ENCODE assay signal across 21 cellular contexts in genomic region chr22:28023774-28024173, GRCh38.
"Had no signal": no experiment of that assay in that cellular context is flagged by ENCODE, and none has a peak within 500 bp of the region (broad histone marks: within the 10 kb centered on the region; RNA-seq: fewer than 3 reads in every experiment).

No MANE protein-coding gene starts in this region.

- H3K36me3 ChIP-seq: cardiac muscle cell, prostate gland, thoracic aorta, upper lobe of right lung had no signal

- H3K27me3 ChIP-seq: cardiac muscle cell, hepatocyte, upper lobe of right lung had no signal

- H3K4me3 ChIP-seq: cardiac muscle cell, hepatocyte, lower lobe of right lung, prostate gland, skin epidermis, thoracic aorta, upper lobe of right lung had no signal

- DNase-seq: activated CD4-positive, alpha-beta T cell treated with anti-CD3 and anti-CD28 coated beads for 48 hours; activated CD4-positive, CD25-positive, alpha-beta regulatory T cell; activated naive CD4-positive, alpha-beta T cell; activated T-cell treated with anti-CD3 and anti-CD28 coated beads for 4 hours; amygdala; effector memory CD8-positive, alpha-beta T cell; lower lobe of right lung; nucleus accumbens; right cardiac atrium; stimulated activated CD4-positive, alpha-beta T cell treated with anti-CD3 and anti-CD28 coated beads, Interleukin-4, amount 100 ng/mL, for 24 hours had no signal

- H3K27me3 Mint-ChIP-seq: activated naive CD8-positive, alpha-beta T cell treated with anti-CD3 and anti-CD28 coated beads, Interleukin-2, amount 10 ng/mL, durations not matched to agents 7 days and 5 days; T-cell had no signal

- H3K27ac Mint-ChIP-seq: activated naive CD8-positive, alpha-beta T cell treated with anti-CD3 and anti-CD28 coated beads, Interleukin-2, amount 10 ng/mL, durations not matched to agents 7 days and 5 days; activated T-helper 1 cell treated with anti-CD3 and anti-CD28 coated beads, Interleukin-12 subunit alpha, Interleukin-12 subunit beta, Interleukin-2, Interleukin-4 antibody, amounts not matched to agents 30 ng/mL and 10 ng/mL and 1 ng/mL, durations not matched to agents 14 hours and 24 hours and 36 hours; effector memory CD8-positive, alpha-beta T cell; stimulated activated effector memory CD8-positive, alpha-beta T cell treated with anti-CD3 and anti-CD28 coated beads, Interleukin-12 subunit alpha, Interleukin-12 subunit beta, amount 100 ng/mL, for 72 hours; T-cell had no signal

- H3K4me3 Mint-ChIP-seq: activated naive CD8-positive, alpha-beta T cell treated with anti-CD3 and anti-CD28 coated beads, Interleukin-2, amount 10 ng/mL, durations not matched to agents 7 days and 5 days; activated T-helper 1 cell treated with anti-CD3 and anti-CD28 coated beads, Interleukin-12 subunit alpha, Interleukin-12 subunit beta, Interleukin-2, Interleukin-4 antibody, amounts not matched to agents 30 ng/mL and 10 ng/mL and 1 ng/mL, durations not matched to agents 14 hours and 24 hours and 36 hours; effector memory CD8-positive, alpha-beta T cell; nephron; stimulated activated effector memory CD8-positive, alpha-beta T cell treated with anti-CD3 and anti-CD28 coated beads, Interleukin-12 subunit alpha, Interleukin-12 subunit beta, amount 100 ng/mL, for 72 hours; T-cell had no signal

- H3K4me1 ChIP-seq: prostate gland had no signal

- H3K36me3 Mint-ChIP-seq: activated naive CD8-positive, alpha-beta T cell treated with anti-CD3 and anti-CD28 coated beads, Interleukin-2, amount 10 ng/mL, durations not matched to agents 7 days and 5 days; T-cell had no signal

- H3K9me3 ChIP-seq: lower lobe of right lung, prostate gland, thoracic aorta, upper lobe of right lung had no signal

- ATAC-seq: effector memory CD8-positive, alpha-beta T cell; lower lobe of right lung; stimulated activated effector memory CD8-positive, alpha-beta T cell treated with anti-CD3 and anti-CD28 coated beads, Interleukin-12 subunit alpha, Interleukin-12 subunit beta, amount 100 ng/mL, for 72 hours; T-cell; upper lobe of right lung had no signal

- H3K9me3 Mint-ChIP-seq: activated naive CD8-positive, alpha-beta T cell treated with anti-CD3 and anti-CD28 coated beads, Interleukin-2, amount 10 ng/mL, durations not matched to agents 7 days and 5 days; activated T-helper 1 cell treated with anti-CD3 and anti-CD28 coated beads, Interleukin-12 subunit alpha, Interleukin-12 subunit beta, Interleukin-2, Interleukin-4 antibody, amounts not matched to agents 30 ng/mL and 10 ng/mL and 1 ng/mL, durations not matched to agents 14 hours and 24 hours and 36 hours; effector memory CD8-positive, alpha-beta T cell; nephron; stimulated activated effector memory CD8-positive, alpha-beta T cell treated with anti-CD3 and anti-CD28 coated beads, Interleukin-12 subunit alpha, Interleukin-12 subunit beta, amount 100 ng/mL, for 72 hours; T-cell had no signal

- H3K27ac ChIP-seq: cardiac muscle cell, hepatocyte, lower lobe of right lung, prostate gland, skin epidermis, thoracic aorta, upper lobe of right lung had no signal
